19 cellular contexts compared by ENCODE assay signal in genomic region chrX:5632887-5633286, GRCh38.
A peak's percentile ranks its signal among the peaks of the same experiment; 100 is the strongest.
DNase-seq lines count a peak whose midpoint lies in the region; ATAC-seq, FAIRE-seq and TF ChIP-seq lines count a peak whose summit lies in the region.
"Had no signal": no experiment of that assay in that cellular context is flagged by ENCODE, and none has a peak within 500 bp of the region (broad histone marks: within the 10 kb centered on the region; RNA-seq: fewer than 3 reads in every experiment).

No MANE protein-coding gene starts in this region.

- peak; percentile 92 for FAIRE-seq in astrocyte (lab: Jason Lieb, UNC)
- FAIRE-seq: G401.6, GM12892, H54 had no signal

- H3K9me3 ChIP-seq in BLaER1 treated with 17β-estradiol and CSF1 and Interleukin-3, amounts not matched to agents 10 nM and 100 nM (replicated peaks in 1 of 11) = no peaks in the 10 kb centered on the region
- no peaks in the 10 kb centered on the region for H3K9me3 ChIP-seq in astrocyte (ENCODE audit: insufficient read depth, low read depth, low read length)
- H3K9me3 ChIP-seq in Karpas-422 (ENCODE audit: low read length) = no peaks in the 10 kb centered on the region
- H3K9me3 ChIP-seq: Caco-2, HAP-1 had no signal

- DNase-seq in astrocyte (ENCODE audit: low read depth) (no peak), medulla oblongata (ENCODE audit: extremely low spot score) (peak; percentile 2), NCI-H146 (lab: John Stamatoyannopoulos, UW) (no peak), Karpas-422 (no peak)
- DNase-seq: 8988T; Caco-2; CD4-positive, CD25-positive, alpha-beta regulatory T cell; CD8-positive, alpha-beta T cell; DMS153; DND-41; GOT3; HFFc6 had no signal

- no peaks in the 10 kb centered on the region for H3K36me3 Mint-ChIP-seq in astrocyte (ENCODE audit: low read depth, unreplicated experiment)
- H3K36me3 Mint-ChIP-seq: CD4-positive, CD25-positive, alpha-beta regulatory T cell; CD8-positive, alpha-beta T cell had no signal

- no peak for TF ChIP-seq CTCF in astrocyte (IDR thresholded peaks at IDR 0.05; ENCODE audit: insufficient read depth, low read depth, low read length)

- H3K4me3 Mint-ChIP-seq in astrocyte (ENCODE audit: unreplicated experiment) = no peak overlapping the region
- H3K4me3 Mint-ChIP-seq: CD8-positive, alpha-beta T cell; HFFc6 had no signal

- no peak overlapping the region for H3K9ac ChIP-seq in BLaER1 treated with 17β-estradiol and CSF1 and Interleukin-3, amounts not matched to agents 10 nM and 100 nM
- no peak overlapping the region for H3K9ac ChIP-seq in astrocyte (ENCODE audit: low read length)
- no peak overlapping the region for H3K9ac ChIP-seq in Karpas-422 (ENCODE audit: low read length)

- H3K79me2 ChIP-seq in astrocyte (ENCODE audit: insufficient read depth, low read length) (no peaks in the 10 kb centered on the region), Karpas-422 (ENCODE audit: low read length) (no peaks in the 10 kb centered on the region)

- no peak overlapping the region for H3K4me3 ChIP-seq in BLaER1 treated with 17β-estradiol and CSF1 and Interleukin-3, amounts not matched to agents 10 nM and 100 nM
- H3K4me3 ChIP-seq in astrocyte (ENCODE audit: insufficient read depth, low read depth, low read length) (no peak overlapping the region), Karpas-422 (ENCODE audit: low read length) (no peak overlapping the region)
- H3K4me3 ChIP-seq: HAP-1 had no signal

- H3K36me3 ChIP-seq in BLaER1 treated with 17β-estradiol and CSF1 and Interleukin-3, amounts not matched to agents 10 nM and 100 nM = no peaks in the 10 kb centered on the region
- no peaks in the 10 kb centered on the region for H3K36me3 ChIP-seq in astrocyte (ENCODE audit: insufficient read depth, low read length)
- H3K36me3 ChIP-seq in Karpas-422 (ENCODE audit: insufficient read depth, low read length) = no peaks in the 10 kb centered on the region
- H3K36me3 ChIP-seq: HAP-1 had no signal

- H2AFZ ChIP-seq in astrocyte (ENCODE audit: low read depth, low read length) = no peak overlapping the region
- no peak overlapping the region for H2AFZ ChIP-seq in Karpas-422 (ENCODE audit: low read length)

- no peaks in the 10 kb centered on the region for H4K20me1 ChIP-seq in BLaER1 treated with 17β-estradiol and CSF1 and Interleukin-3, amounts not matched to agents 10 nM and 100 nM
- H4K20me1 ChIP-seq in astrocyte (ENCODE audit: insufficient read depth, low read length) = no peaks in the 10 kb centered on the region
- no peaks in the 10 kb centered on the region for H4K20me1 ChIP-seq in Karpas-422 (ENCODE audit: insufficient read depth, low read depth, low read length)

- no peaks in the 10 kb centered on the region for H3K9me3 Mint-ChIP-seq in astrocyte (ENCODE audit: unreplicated experiment)

- peak overlapping the region in 6 of 11 experiments; percentile 7 to 82 (median 53); a peak in 9 of 22 replicates for H3K4me2 ChIP-seq in BLaER1 treated with 17β-estradiol and CSF1 and Interleukin-3, amounts not matched to agents 10 nM and 100 nM
- H3K4me2 ChIP-seq in astrocyte (ENCODE audit: low read length) = no peak overlapping the region
- H3K4me2 ChIP-seq in Karpas-422 (ENCODE audit: low read depth, low read length, poor library complexity, severe bottlenecking) = no peak overlapping the region

- no peaks in the 10 kb centered on the region for H3K9me2 ChIP-seq in Karpas-422 (replicated peaks; ENCODE audit: insufficient read depth, low read length)

- peak overlapping the region in 2 of 11 experiments; percentile 1 to 32; a peak in 3 of 22 replicates for H3K27ac ChIP-seq in BLaER1 treated with 17β-estradiol and CSF1 and Interleukin-3, amounts not matched to agents 10 nM and 100 nM
- no peak overlapping the region for H3K27ac ChIP-seq in astrocyte (ENCODE audit: low read depth, low read length)
- no peak overlapping the region for H3K27ac ChIP-seq in Karpas-422 (ENCODE audit: low read length)
- H3K27ac ChIP-seq: C4-2B had no signal

- peaks cover 5 to 35% (median 13%) of the 10 kb centered on the region in 10 experiments; a peak in 18 of 20 replicates for H3K4me1 ChIP-seq in BLaER1 treated with 17β-estradiol and CSF1 and Interleukin-3, amounts not matched to agents 10 nM and 100 nM
- H3K4me1 ChIP-seq in astrocyte (ENCODE audit: insufficient read depth, low read length) (no peaks in the 10 kb centered on the region), Karpas-422 (ENCODE audit: low read length) (no peaks in the 10 kb centered on the region)
- H3K4me1 ChIP-seq: Caco-2, HAP-1 had no signal

- no peaks in the 10 kb centered on the region for H3K4me1 Mint-ChIP-seq in astrocyte (ENCODE audit: low read depth, unreplicated experiment)
- H3K4me1 Mint-ChIP-seq: CD4-positive, CD25-positive, alpha-beta regulatory T cell had no signal

- H3K27me3 Mint-ChIP-seq in astrocyte (ENCODE audit: low read depth, unreplicated experiment) = no peaks in the 10 kb centered on the region
- H3K27me3 Mint-ChIP-seq: CD4-positive, CD25-positive, alpha-beta regulatory T cell had no signal

- ATAC-seq in HG03159 (IDR thresholded peaks at IDR 0.05; ENCODE audit: unreplicated experiment) = no peak
- ATAC-seq: CD8-positive, alpha-beta T cell had no signal

- no peak overlapping the region for H3K27ac Mint-ChIP-seq in astrocyte (ENCODE audit: unreplicated experiment)
- H3K27ac Mint-ChIP-seq: CD4-positive, CD25-positive, alpha-beta regulatory T cell; CD8-positive, alpha-beta T cell; HFFc6 had no signal

- no peaks in the 10 kb centered on the region for H3K27me3 ChIP-seq in BLaER1 treated with 17β-estradiol and CSF1 and Interleukin-3, amounts not matched to agents 10 nM and 100 nM
- H3K27me3 ChIP-seq in astrocyte (ENCODE audit: insufficient read depth, low read length) (no peaks in the 10 kb centered on the region), Karpas-422 (ENCODE audit: low read length) (no peaks in the 10 kb centered on the region)

Comparison
In these comparisons a context has a peak if more than half of its experiments do, and no peak if none do; other contexts are left out.
1. H3K4me2 ChIP-seq: peak in BLaER1 treated with 17β-estradiol and CSF1 and Interleukin-3, amounts not matched to agents 10 nM and 100 nM (6 of 11); none in astrocyte (single experiment) and Karpas-422 (single experiment).